ENCODE assay signal across 8 cellular contexts in the genomic region with DNA sequence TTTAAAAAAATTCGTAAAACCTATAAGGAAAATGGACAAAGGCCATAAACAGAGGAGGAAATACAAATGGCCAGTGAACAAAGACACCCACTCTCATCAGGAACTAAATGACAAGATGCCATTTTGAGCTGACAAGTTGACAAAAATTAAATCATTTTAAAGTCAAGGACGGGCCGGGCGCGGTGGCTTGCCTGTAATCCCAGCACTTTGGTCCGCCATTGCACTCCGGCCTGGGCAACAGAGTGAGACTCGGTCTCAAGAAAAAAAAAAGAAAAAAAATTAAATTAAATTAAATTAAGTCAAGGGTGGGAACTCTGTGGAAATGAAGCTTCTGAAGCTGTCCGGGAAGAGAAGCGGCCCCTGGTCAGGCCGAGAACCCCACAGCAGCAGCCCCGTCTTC. TPM values are rescaled to one million over a fixed set of nuclear protein-coding genes. Genes with fewer than 3 reads are reported as not detected.
DNase-seq lines count a peak whose midpoint lies in the region; ATAC-seq and TF ChIP-seq lines count a peak whose summit lies in the region.

No MANE protein-coding gene starts in this region.

- WGBS in heart right ventricle, 2 donors = 91 to 94% methylated on average over 12 of the region's 12 CpGs
- 88 to 91% methylated on average over 12 of the region's 12 CpGs for WGBS in tibial nerve, 2 donors

- peaks cover 22% of the 10 kb centered on the region for H3K36me3 Mint-ChIP-seq in activated naive CD8-positive, alpha-beta T cell treated with anti-CD3 and anti-CD28 coated beads, Interleukin-2, amount 50 U/mL, for 24 hours (ENCODE audit: low read depth)

- no peak overlapping the region for H3K27ac Mint-ChIP-seq in activated naive CD8-positive, alpha-beta T cell treated with anti-CD3 and anti-CD28 coated beads, Interleukin-2, amount 50 U/mL, for 24 hours

- H3K27me3 Mint-ChIP-seq in activated naive CD8-positive, alpha-beta T cell treated with anti-CD3 and anti-CD28 coated beads, Interleukin-2, amount 50 U/mL, for 24 hours = peaks cover 37% of the 10 kb centered on the region

- H3K9me3 ChIP-seq in heart right ventricle = no peaks in the 10 kb centered on the region
- no peaks in the 10 kb centered on the region for H3K9me3 ChIP-seq in left lung
- no peaks in the 10 kb centered on the region for H3K9me3 ChIP-seq in tibial nerve

- intact Hi-C loops in heart right ventricle (cut with DNase I) (loop anchor here in 3 of 10 donors (5.0 to 10.0 kb wide), 4 partner anchors 41 to 389 kb away; a partner anchor contains a TSS), left ventricle myocardium superior (cut with micrococcal nuclease) (no loop called here), left lung (cut with DNase I) (no loop called here), left colon (cut with DNase I, micrococcal nuclease) (no loop called here)

- TF ChIP-seq CTCF in heart right ventricle (IDR thresholded peaks at IDR 0.05) = no peak
- no peak for TF ChIP-seq CTCF in left lung (IDR thresholded peaks at IDR 0.05)
- TF ChIP-seq CTCF in tibial nerve (IDR thresholded peaks at IDR 0.05) = no peak

- no peak for TF ChIP-seq POLR2A in tibial nerve (IDR thresholded peaks at IDR 0.05)

- H3K4me3 ChIP-seq in heart right ventricle (peak overlapping the region in 7 of 10 donors; percentile 86 to 100 (median 98)), left lung (peak overlapping the region; percentile 85 to 100), tibial nerve (peak overlapping the region in 3 of 4 donors; percentile 88 to 100 (median 92))

- no peak for TF ChIP-seq EP300 in tibial nerve (IDR thresholded peaks at IDR 0.05)

- H3K27ac ChIP-seq in heart right ventricle (peak overlapping the region in 1 of 10 donors; percentile 53), left lung (peak overlapping the region; percentile 26 to 66), tibial nerve (peak overlapping the region in 1 of 4 donors; percentile 31)

- no peaks in the 10 kb centered on the region for H3K9me3 Mint-ChIP-seq in activated naive CD8-positive, alpha-beta T cell treated with anti-CD3 and anti-CD28 coated beads, Interleukin-2, amount 50 U/mL, for 24 hours

- H3K4me3 Mint-ChIP-seq in activated naive CD8-positive, alpha-beta T cell treated with anti-CD3 and anti-CD28 coated beads, Interleukin-2, amount 50 U/mL, for 24 hours = peak overlapping the region; percentile 92

- peaks cover 23% of the 10 kb centered on the region for H3K4me1 Mint-ChIP-seq in activated naive CD8-positive, alpha-beta T cell treated with anti-CD3 and anti-CD28 coated beads, Interleukin-2, amount 50 U/mL, for 24 hours

- DNase-seq in heart right ventricle = no peak
- no peak for DNase-seq in left ventricle myocardium superior
- DNase-seq in activated naive CD8-positive, alpha-beta T cell treated with anti-CD3 and anti-CD28 coated beads, Interleukin-2, amount 50 U/mL, for 24 hours = no peak
- no peak for DNase-seq in left lung
- no peak for DNase-seq in tibial nerve (ENCODE audit: low spot score in 2 of 2)
- DNase-seq in left colon = no peak
- no peak for DNase-seq in T-helper 9 cell

- H3K27me3 ChIP-seq in heart right ventricle = peaks cover 0 to 33% (median 20%) of the 10 kb centered on the region in 7 donors
- peaks cover 0 to 24% of the 10 kb centered on the region in 2 donors for H3K27me3 ChIP-seq in left lung
- peaks cover 0 to 24% of the 10 kb centered on the region in 2 donors for H3K27me3 ChIP-seq in tibial nerve

- H3K36me3 ChIP-seq in heart right ventricle (peaks cover 0 to 15% (median 11%) of the 10 kb centered on the region in 9 donors), left lung (peaks cover 0 to 11% of the 10 kb centered on the region in 2 donors), tibial nerve (peaks cover 0 to 10% (median 5%) of the 10 kb centered on the region in 3 donors)

- peaks cover 4 to 33% (median 23%) of the 10 kb centered on the region in 9 donors for H3K4me1 ChIP-seq in heart right ventricle
- H3K4me1 ChIP-seq in left lung = peaks cover 9 to 25% of the 10 kb centered on the region in 2 donors
- peaks cover 0 to 55% (median 16%) of the 10 kb centered on the region in 4 donors for H3K4me1 ChIP-seq in tibial nerve

- ATAC-seq in heart right ventricle (no peak), left ventricle myocardium superior (no peak), left lung (no peak), left colon (no peak), GM18868 (IDR thresholded peaks at IDR 0.05; ENCODE audit: unreplicated experiment) (no peak)
- no peak for ATAC-seq in activated naive CD8-positive, alpha-beta T cell treated with anti-CD3 and anti-CD28 coated beads, Interleukin-2, amount 50 U/mL, for 24 hours

RNA-seq across cellular contexts. Expression of a gene that starts 1.2 kb away (rescaled TPM):
- 10 to 100 TPM in 4 of 10 donors, 1 to 10 TPM in 6; 6.6 to 13.6 (median 8.9) TPM for total RNA-seq in heart right ventricle
- polyA plus RNA-seq in heart right ventricle = 1 to 10 TPM; 4.2 to 7.6 TPM
- total RNA-seq in left ventricle myocardium superior = 7.8 TPM
- total RNA-seq in left lung = 10 to 100 TPM; 14.3 to 26.0 TPM
- 10 to 100 TPM; 23.3 to 41.5 (median 25.3) TPM for total RNA-seq in tibial nerve
- total RNA-seq in left colon = 10 to 100 TPM; 13.3 to 16.1 TPM

RNA-seq across cellular contexts. Expression of a gene that starts 55.4 kb away (rescaled TPM):
- total RNA-seq in heart right ventricle (10 to 100 TPM; 25.5 to 45.5 (median 39.3) TPM), left ventricle myocardium superior (44.5 TPM), left lung (10 to 100 TPM; 61.0 to 66.9 TPM), tibial nerve (100 to 1,000 TPM in 1 of 4 donors, 10 to 100 TPM in 3; 48.1 to 139 (median 77.3) TPM), left colon (10 to 100 TPM; 48.9 to 49.9 TPM)
- 10 to 100 TPM in 1 of 2 donors, 1 to 10 TPM in 1; 9.0 to 13.1 TPM for polyA plus RNA-seq in heart right ventricle
